23 cellular contexts compared by ENCODE assay signal in genomic region chr1:117747605-117748004, GRCh38.
DNase-seq lines count a peak whose midpoint lies in the region; ATAC-seq, FAIRE-seq and TF ChIP-seq lines count a peak whose summit lies in the region.
"Had no signal": no experiment of that assay in that cellular context is flagged by ENCODE, and none has a peak within 500 bp of the region (broad histone marks: within the 10 kb centered on the region; RNA-seq: fewer than 3 reads in every experiment).

No MANE protein-coding gene starts in this region.

- H3K36me3 ChIP-seq in small intestine (ENCODE audit: control insufficient read depth in 2 of 2, insufficient read depth in 2 of 2, low read length in 2 of 2) = no peaks in the 10 kb centered on the region
- H3K36me3 ChIP-seq: BLaER1 treated with 17β-estradiol and CSF1 and Interleukin-3, amounts not matched to agents 10 nM and 100 nM had no signal

- no peak for TF ChIP-seq CTCF in GM20000 (IDR thresholded peaks at IDR 0.05; ENCODE audit: extremely low read depth, missing control alignments)

- no peak overlapping the region for H3K4me3 ChIP-seq in small intestine (ENCODE audit: low read depth in 1 of 2, low read length in 2 of 2)
- H3K4me3 ChIP-seq: A549; BLaER1 treated with 17β-estradiol and CSF1 and Interleukin-3, amounts not matched to agents 10 nM and 100 nM; GM12878 had no signal

- no peaks in the 10 kb centered on the region for H3K9me3 ChIP-seq in small intestine (ENCODE audit: control insufficient read depth, low read depth)
- H3K9me3 ChIP-seq: A549 had no signal

- no peak for FAIRE-seq in small intestine (lab: Jason Lieb, UNC)
- FAIRE-seq: A549, GM12878, GM12892, GM18507 had no signal

- ATAC-seq in left colon = peak; percentile 98
- ATAC-seq: A549; CD8-positive, alpha-beta T cell; GM12878 had no signal

- intact Hi-C loops in left colon (cut with DNase I, micrococcal nuclease) = no loop called here

- no peaks in the 10 kb centered on the region for H3K4me1 ChIP-seq in small intestine (ENCODE audit: control insufficient read depth in 2 of 2, insufficient read depth in 1 of 2, low read depth in 1 of 2, low read length in 1 of 2)
- H3K4me1 ChIP-seq: A549 had no signal

- DNase-seq in HT-29 (ENCODE audit: low spot score) (peak; percentile 10), left colon (no peak), small intestine (peak; percentile 37), SKM-1 (lab: John Stamatoyannopoulos, UW; ENCODE audit: unreplicated experiment) (no peak), GM20000 (ENCODE audit: low spot score) (no peak)
- DNase-seq: AML-193; CD4-positive, alpha-beta T cell; CD8-positive, alpha-beta T cell; COR-L47; DMS 273 treated with DMSO at 0.1 percent for 48 hours; DMS153; DMS53; DMS79; DND-41; EL; GDM1 had no signal

- peaks cover 0 to 3% of the 10 kb centered on the region in 2 donors for H3K27me3 ChIP-seq in small intestine (ENCODE audit: control insufficient read depth in 2 of 2, insufficient read depth in 2 of 2, low read length in 2 of 2)
- H3K27me3 ChIP-seq: BLaER1 treated with 17β-estradiol and CSF1 and Interleukin-3, amounts not matched to agents 10 nM and 100 nM had no signal

- H3K27ac ChIP-seq in small intestine (ENCODE audit: low read depth in 1 of 2, low read length in 1 of 2) = no peak overlapping the region
- H3K27ac ChIP-seq: 22Rv1; A549; BLaER1 treated with 17β-estradiol and CSF1 and Interleukin-3, amounts not matched to agents 10 nM and 100 nM; C4-2B had no signal

- WGBS in small intestine, 3 donors = 30 to 70% (median 35%) methylated on average over 2 of the region's 2 CpGs

Comparison
In these comparisons a context has a peak if more than half of its experiments do, and no peak if none do; other contexts are left out.
1. DNase-seq: peak in HT-29 (single experiment) and small intestine (single experiment); none in left colon (0 of 2), SKM-1 (single experiment) and GM20000 (single experiment).